In genomic region chr17:76236603-76237002, GRCh38 we compare ENCODE assay signal across 19 cellular contexts. TPM values are rescaled to one million over a fixed set of nuclear protein-coding genes. Genes with fewer than 3 reads are reported as not detected.
A peak's percentile ranks its signal among the peaks of the same experiment; 100 is the strongest.
DNase-seq lines count a peak whose midpoint lies in the region; ATAC-seq, FAIRE-seq and TF ChIP-seq lines count a peak whose summit lies in the region.
"Had no signal": no experiment of that assay in that cellular context is flagged by ENCODE, and none has a peak within 500 bp of the region (broad histone marks: within the 10 kb centered on the region; RNA-seq: fewer than 3 reads in every experiment).

No MANE protein-coding gene starts in this region.

- no peak for DNase-seq in activated CD8-positive, alpha-beta memory T cell treated with anti-CD3 and anti-CD28 coated beads, Interleukin-2, amount 10 ng/mL, durations not matched to agents 7 days and 5 days
- DNase-seq in activated CD8-positive, alpha-beta memory T cell treated with anti-CD3 and anti-CD28 coated beads for 24 hours, result no peak
- no peak for DNase-seq in GM19239 (ENCODE audit: insufficient read length, low spot score)
- no peak for DNase-seq in central memory CD8-positive, alpha-beta T cell (ENCODE audit: low spot score in 2 of 2)
- DNase-seq in erythroblast (lab: John Stamatoyannopoulos, UW), result no peak
- no peak for DNase-seq in GM23248
- DNase-seq: AML-193; Calu3; CD4-positive, alpha-beta memory T cell; DMS79 treated with DMSO at 0.1 percent for 48 hours; GF-D8; KG1 had no signal

- no peak for ATAC-seq in activated CD8-positive, alpha-beta memory T cell treated with anti-CD3 and anti-CD28 coated beads, Interleukin-2, amount 10 ng/mL, durations not matched to agents 7 days and 5 days
- no peak for ATAC-seq in central memory CD8-positive, alpha-beta T cell (replicated peaks; ENCODE audit: extremely low read depth, poor library complexity, severe bottlenecking)
- no peak for ATAC-seq in HG03354 (IDR thresholded peaks at IDR 0.05; ENCODE audit: poor library complexity, severe bottlenecking, unreplicated experiment)
- ATAC-seq: A549, HepG2 had no signal

- no peaks in the 10 kb centered on the region for H3K9me3 Mint-ChIP-seq in activated CD8-positive, alpha-beta memory T cell treated with anti-CD3 and anti-CD28 coated beads, Interleukin-2, amount 10 ng/mL, durations not matched to agents 7 days and 5 days (ENCODE audit: low read depth)
- no peaks in the 10 kb centered on the region for H3K9me3 Mint-ChIP-seq in central memory CD8-positive, alpha-beta T cell
- H3K9me3 Mint-ChIP-seq: IgD-negative memory B cell had no signal

- no peaks in the 10 kb centered on the region for H3K9me3 ChIP-seq in GM23248 (ENCODE audit: low read depth)
- H3K9me3 ChIP-seq: A549, HAP-1 had no signal

- H3K27me3 Mint-ChIP-seq in activated CD8-positive, alpha-beta memory T cell treated with anti-CD3 and anti-CD28 coated beads, Interleukin-2, amount 10 ng/mL, durations not matched to agents 7 days and 5 days, result peaks cover 3% of the 10 kb centered on the region
- H3K27me3 Mint-ChIP-seq in central memory CD8-positive, alpha-beta T cell, result no peaks in the 10 kb centered on the region
- H3K27me3 Mint-ChIP-seq: CD4-positive, alpha-beta memory T cell had no signal

- H3K79me2 ChIP-seq in GM23248 (ENCODE audit: insufficient read depth), result no peaks in the 10 kb centered on the region

- no peak overlapping the region for H3K4me3 Mint-ChIP-seq in activated CD8-positive, alpha-beta memory T cell treated with anti-CD3 and anti-CD28 coated beads, Interleukin-2, amount 10 ng/mL, durations not matched to agents 7 days and 5 days
- H3K4me3 Mint-ChIP-seq in central memory CD8-positive, alpha-beta T cell, result no peak overlapping the region

- CTCF ChIA-PET in activated CD8-positive, alpha-beta memory T cell treated with anti-CD3 and anti-CD28 coated beads, Interleukin-2, amount 10 ng/mL, durations not matched to agents 7 days and 5 days (lab: Charles Lee), result interaction anchor here (1.0 to 5.1 kb wide), 4 partner anchors 8 to 57 kb away, joined by 3 to 24 read pairs (median 7); no protein-coding TSS in a partner anchor

- H3K4me1 ChIP-seq in GM23248 (ENCODE audit: insufficient read depth), result peaks cover 10% of the 10 kb centered on the region; the same call in 1 of the 2 replicates

- peaks cover 69% of the 10 kb centered on the region for H3K4me1 Mint-ChIP-seq in activated CD8-positive, alpha-beta memory T cell treated with anti-CD3 and anti-CD28 coated beads, Interleukin-2, amount 10 ng/mL, durations not matched to agents 7 days and 5 days
- H3K4me1 Mint-ChIP-seq in central memory CD8-positive, alpha-beta T cell, result peaks cover 31% of the 10 kb centered on the region

- no peaks in the 10 kb centered on the region for H3K36me3 ChIP-seq in GM23248 (ENCODE audit: low read depth)
- H3K36me3 ChIP-seq: HAP-1 had no signal

- H3K9me2 ChIP-seq in GM23248 (ENCODE audit: insufficient read depth), result no peaks in the 10 kb centered on the region

- no peak overlapping the region for H3K9ac ChIP-seq in GM23248

- H4K20me1 ChIP-seq in GM23248 (ENCODE audit: insufficient read depth), result no peaks in the 10 kb centered on the region

- H3K27me3 ChIP-seq in GM23248 (replicated peaks; ENCODE audit: insufficient read depth), result peaks cover 24% of the 10 kb centered on the region

- H3K27ac Mint-ChIP-seq in activated CD8-positive, alpha-beta memory T cell treated with anti-CD3 and anti-CD28 coated beads, Interleukin-2, amount 10 ng/mL, durations not matched to agents 7 days and 5 days, result peak overlapping the region; percentile 24
- peak overlapping the region; percentile 41 for H3K27ac Mint-ChIP-seq in central memory CD8-positive, alpha-beta T cell (ENCODE audit: low read depth)
- H3K27ac Mint-ChIP-seq: IgD-negative memory B cell had no signal

- H3K4me2 ChIP-seq in GM23248 (ENCODE audit: unreplicated experiment), result no peak overlapping the region
- H3K4me2 ChIP-seq: A549 had no signal

- in situ Hi-C loops in GM23248 (cut with MboI), result no loop called here

- H3K36me3 Mint-ChIP-seq in activated CD8-positive, alpha-beta memory T cell treated with anti-CD3 and anti-CD28 coated beads, Interleukin-2, amount 10 ng/mL, durations not matched to agents 7 days and 5 days, result peaks cover 55% of the 10 kb centered on the region
- peaks cover 3% of the 10 kb centered on the region for H3K36me3 Mint-ChIP-seq in central memory CD8-positive, alpha-beta T cell (ENCODE audit: insufficient read depth)

- peaks cover 23% of the 10 kb centered on the region for H3F3A ChIP-seq in GM23248 (ENCODE audit: insufficient read depth)

- no peak overlapping the region for H3K27ac ChIP-seq in GM23248
- H3K27ac ChIP-seq: 22Rv1, C4-2B had no signal

- H3K4me3 ChIP-seq in GM23248, result no peak overlapping the region
- H3K4me3 ChIP-seq: A549, HAP-1 had no signal

- TF ChIP-seq POLR2A in erythroblast (IDR thresholded peaks at IDR 0.05; ENCODE audit: low read length), result no peak

- peak; percentile 60 for FAIRE-seq in GM19239 (lab: Jason Lieb, UNC)

- H2AFZ ChIP-seq in GM23248, result no peak overlapping the region

RNA-seq across cellular contexts. Expression of gene RNF157, which starts 3.7 kb away (rescaled TPM):
- 100 to 1,000 TPM in 1 of 2 experiments, 10 to 100 TPM in 1; 73.0 to 148 TPM for total RNA-seq in activated CD8-positive, alpha-beta memory T cell treated with anti-CD3 and anti-CD28 coated beads, Interleukin-2, amount 10 ng/mL, durations not matched to agents 7 days and 5 days
- 4.0 TPM in 1 of 2 replicates, not detected in the other for total RNA-seq in GM23248 (2014; rRNA removed; shearing (Covaris generic))
- polyA plus RNA-seq in GM23248 (2016; fragmentation: Nextera tagmentation; extraction: Ambion mirVana), result 0.31 TPM in 1 of 2 replicates, not detected in the other

RNA-seq across cellular contexts. Expression of gene UBALD2, which starts 28.5 kb away (rescaled TPM):
- 100 to 1,000 TPM; 260 to 406 TPM for total RNA-seq in activated CD8-positive, alpha-beta memory T cell treated with anti-CD3 and anti-CD28 coated beads, Interleukin-2, amount 10 ng/mL, durations not matched to agents 7 days and 5 days
- total RNA-seq in GM23248 (2014; rRNA removed; shearing (Covaris generic)), result 5.6 and 6.4 TPM in 2 replicates
- polyA plus RNA-seq in GM23248 (2016; fragmentation: Nextera tagmentation; extraction: Ambion mirVana), result 0.56 and 1.2 TPM in 2 replicates

Comparison
In these comparisons a context has a peak if more than half of its experiments do, and no peak if none do; other contexts are left out.
1. RNA of gene RNF157, which starts 3.7 kb away (total RNA-seq): 73.0 to 148 TPM in activated CD8-positive, alpha-beta memory T cell treated with anti-CD3 and anti-CD28 coated beads, Interleukin-2, amount 10 ng/mL, durations not matched to agents 7 days and 5 days; 4.0 TPM in GM23248; every median in the first group is over 10 times any median in the second.
2. RNA of gene UBALD2, which starts 28.5 kb away (total RNA-seq): 260 to 406 TPM in activated CD8-positive, alpha-beta memory T cell treated with anti-CD3 and anti-CD28 coated beads, Interleukin-2, amount 10 ng/mL, durations not matched to agents 7 days and 5 days; 5.6 to 6.4 TPM in GM23248; every median in the first group is over 10 times any median in the second.